17 cellular contexts compared by ENCODE assay signal in the genomic region with DNA sequence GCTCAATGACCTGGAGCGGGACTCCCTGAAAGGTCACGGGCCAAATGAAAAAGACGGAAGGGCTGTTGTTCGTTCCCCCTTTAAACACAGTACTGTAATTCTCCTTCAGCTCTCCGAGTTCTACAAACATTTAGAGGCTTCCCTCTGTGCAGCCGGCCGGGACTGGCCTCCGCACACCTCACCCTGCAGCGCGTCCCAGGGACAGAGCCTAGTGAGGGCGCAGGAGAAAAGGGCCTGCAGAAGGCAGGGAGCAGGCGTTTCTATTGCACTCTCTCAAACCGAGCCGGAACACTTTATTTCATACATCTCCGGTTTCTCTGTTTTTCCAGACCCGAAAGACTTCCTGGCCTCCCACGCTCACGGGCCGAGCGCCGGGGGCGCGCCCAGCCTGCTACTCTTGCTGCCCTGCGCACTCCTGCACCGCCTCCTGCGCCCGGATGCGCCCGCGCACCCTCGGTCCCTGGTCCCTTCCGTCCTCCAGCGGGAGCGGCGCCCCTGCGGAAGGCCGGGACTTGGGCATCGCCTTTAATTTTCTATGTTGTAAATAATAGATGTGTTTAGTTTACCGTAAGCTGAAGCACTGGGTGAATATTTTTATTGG. TPM values are rescaled to one million over a fixed set of nuclear protein-coding genes. Genes with fewer than 3 reads are reported as not detected.
"Had no signal": no experiment of that assay in that cellular context is flagged by ENCODE, and none has a peak within 500 bp of the region (broad histone marks: within the 10 kb centered on the region; RNA-seq: fewer than 3 reads in every experiment).

No MANE protein-coding gene starts in this region.

RNA-seq across cellular contexts. Expression of a gene that starts 6.4 kb away (rescaled TPM):
- total RNA-seq: naive thymus-derived CD4-positive, alpha-beta T cell; natural killer cell treated with Interleukin-12 subunit alpha and Interleukin-12 subunit beta and Interleukin-15 and Interleukin-18, amount 100 ng/mL, for 72 hours; neural crest cell; osteoblast; progenitor cell of endocrine pancreas; psoas muscle; renal cortical epithelial cell; sciatic nerve; smooth muscle cell; spleen; suprapubic skin; testis; transverse colon; ureter; vagina had no signal
- polyA plus RNA-seq: naive thymus-derived CD4-positive, alpha-beta T cell; ovary; psoas muscle; smooth muscle cell; spleen; thymus had no signal

RNA-seq across cellular contexts. Expression of a gene that starts 18.3 kb away (rescaled TPM):
- total RNA-seq: naive thymus-derived CD4-positive, alpha-beta T cell; natural killer cell treated with Interleukin-12 subunit alpha and Interleukin-12 subunit beta and Interleukin-15 and Interleukin-18, amount 100 ng/mL, for 72 hours; osteoblast; psoas muscle; renal cortical epithelial cell; spleen; suprapubic skin; ureter; vagina had no signal
- polyA plus RNA-seq: naive thymus-derived CD4-positive, alpha-beta T cell; ovary; psoas muscle; spleen had no signal
